ENCODE assay signal across 22 cellular contexts in genomic region chr10:109428775-109429480, GRCh38.
DNase-seq lines count a peak whose midpoint lies in the region; ATAC-seq, FAIRE-seq and TF ChIP-seq lines count a peak whose summit lies in the region.
"Had no signal": no experiment of that assay in that cellular context is flagged by ENCODE, and none has a peak within 500 bp of the region (broad histone marks: within the 10 kb centered on the region; RNA-seq: fewer than 3 reads in every experiment).

No MANE protein-coding gene starts in this region.

- H2BK12ac ChIP-seq in trophoblast cell (ENCODE audit: low read length) = no peak overlapping the region

- H3K4me1 ChIP-seq in HepG2 (ENCODE audit: insufficient read depth, low read length) (no peaks in the 10 kb centered on the region), right lobe of liver (no peaks in the 10 kb centered on the region), astrocyte (ENCODE audit: insufficient read depth, low read length) (no peaks in the 10 kb centered on the region), trophoblast cell (ENCODE audit: control insufficient read depth in 1 of 2, insufficient read depth in 2 of 2, low read length in 2 of 2) (no peaks in the 10 kb centered on the region)
- no peaks in the 10 kb centered on the region for H3K4me1 ChIP-seq in effector memory CD4-positive, alpha-beta T cell (ENCODE audit: control insufficient read depth, insufficient read depth, low read length, poor library complexity, severe bottlenecking)
- H3K4me1 ChIP-seq: BE2C had no signal

- H3K79me2 ChIP-seq in HepG2 (ENCODE audit: insufficient read depth, low read length) (no peaks in the 10 kb centered on the region), astrocyte (ENCODE audit: insufficient read depth, low read length) (no peaks in the 10 kb centered on the region), trophoblast cell (ENCODE audit: control insufficient read depth, insufficient read depth, low read length, poor library complexity) (no peaks in the 10 kb centered on the region)

- no peak overlapping the region for H3K9ac ChIP-seq in HepG2 (ENCODE audit: insufficient read depth, low read depth, low read length)
- no peak overlapping the region for H3K9ac ChIP-seq in astrocyte (ENCODE audit: low read length)
- H3K9ac ChIP-seq in trophoblast cell (ENCODE audit: low read length) = no peak overlapping the region

- ATAC-seq in HepG2 (no peak), right lobe of liver (no peak)
- ATAC-seq: GM23338 had no signal

- H2AFZ ChIP-seq in HepG2 (ENCODE audit: low read length) (no peak overlapping the region), astrocyte (ENCODE audit: low read depth, low read length) (no peak overlapping the region), trophoblast cell (ENCODE audit: insufficient read depth, low read length, poor library complexity) (no peak overlapping the region)
- H2AFZ ChIP-seq: GM23338 had no signal

- no peaks in the 10 kb centered on the region for H3K9me3 ChIP-seq in HepG2 (ENCODE audit: low read length)
- H3K9me3 ChIP-seq in right lobe of liver = no peaks in the 10 kb centered on the region
- no peaks in the 10 kb centered on the region for H3K9me3 ChIP-seq in astrocyte (ENCODE audit: insufficient read depth, low read depth, low read length)
- H3K9me3 ChIP-seq in trophoblast cell (ENCODE audit: insufficient read depth, low read depth, low read length) = no peaks in the 10 kb centered on the region
- H3K9me3 ChIP-seq in effector memory CD4-positive, alpha-beta T cell (ENCODE audit: control insufficient read depth, low read length) = no peaks in the 10 kb centered on the region
- H3K9me3 ChIP-seq: BE2C had no signal

- H3K36me3 ChIP-seq in HepG2 (replicated peaks in 1 of 2; ENCODE audit: control insufficient read depth in 1 of 2, insufficient read depth in 2 of 2, low read length in 2 of 2) (no peaks in the 10 kb centered on the region), right lobe of liver (no peaks in the 10 kb centered on the region), astrocyte (ENCODE audit: insufficient read depth, low read length) (no peaks in the 10 kb centered on the region), trophoblast cell (ENCODE audit: control insufficient read depth in 1 of 2, insufficient read depth in 2 of 2, low read length in 2 of 2) (no peaks in the 10 kb centered on the region)
- H3K36me3 ChIP-seq in effector memory CD4-positive, alpha-beta T cell (ENCODE audit: control insufficient read depth, insufficient read depth, low read length) = no peaks in the 10 kb centered on the region
- H3K36me3 ChIP-seq: BE2C had no signal

- no peak overlapping the region for H3K4ac ChIP-seq in trophoblast cell (ENCODE audit: low read depth, low read length)

- H4K20me1 ChIP-seq in HepG2 (ENCODE audit: insufficient read depth, low read length) (no peaks in the 10 kb centered on the region), astrocyte (ENCODE audit: insufficient read depth, low read length) (no peaks in the 10 kb centered on the region)

- H4K91ac ChIP-seq in trophoblast cell (ENCODE audit: low read depth, low read length) = no peak overlapping the region

- H3K14ac ChIP-seq in trophoblast cell (ENCODE audit: low read length) = no peak overlapping the region

- no peak overlapping the region for H4K8ac ChIP-seq in trophoblast cell (ENCODE audit: low read depth, low read length)

- intact Hi-C loops in HepG2 (cut with micrococcal nuclease; ENCODE audit: unreplicated experiment) (no loop called here), right lobe of liver (cut with DNase I) (no loop called here)

- H3K4me2 ChIP-seq in HepG2 (ENCODE audit: low read depth, low read length) (no peak overlapping the region), astrocyte (ENCODE audit: low read length) (no peak overlapping the region), trophoblast cell (ENCODE audit: low read length) (no peak overlapping the region)
- H3K4me2 ChIP-seq: GM23338 had no signal

- TF ChIP-seq CTCF in HepG2 (CRISPR knock-in tag; IDR thresholded peaks at IDR 0.05) (no peak), right lobe of liver (IDR thresholded peaks at IDR 0.05) (no peak), astrocyte (IDR thresholded peaks at IDR 0.05; ENCODE audit: insufficient read depth, low read depth, low read length) (no peak)

- no peaks in the 10 kb centered on the region for H3K9me3 Mint-ChIP-seq in astrocyte (ENCODE audit: unreplicated experiment)
- H3K9me3 Mint-ChIP-seq: GM23338 had no signal

- TF ChIP-seq RAD21 in HepG2 (CRISPR knock-in tag; IDR thresholded peaks at IDR 0.05) = no peak

- TF ChIP-seq EP300 in HepG2 (IDR thresholded peaks at IDR 0.05; ENCODE audit: low read depth in 2 of 2, low read length in 2 of 2) = no peak
- no peak for TF ChIP-seq EP300 in HepG2 (CRISPR knock-in tag; IDR thresholded peaks at IDR 0.05; ENCODE audit: borderline replicate concordance)

- H3K23ac ChIP-seq in trophoblast cell (ENCODE audit: low read length) = no peak overlapping the region

- no peak overlapping the region for H4K12ac ChIP-seq in trophoblast cell (ENCODE audit: low read depth, low read length)

- WGBS in HepG2 (ENCODE audit: low lambda C conversion rate) = 20% methylated on average over 3 of the region's 3 CpGs
- WGBS in right lobe of liver (ENCODE audit: insufficient coverage, low coverage, low lambda C conversion rate, missing lambda C conversion rate) = 47% methylated on average over 3 of the region's 3 CpGs
- WGBS in trophoblast cell (ENCODE audit: extremely low coverage, insufficient coverage, insufficient read length) = no CpG with 5 or more reads among the region's 3 CpGs

- H3K27me3 ChIP-seq in HepG2 (ENCODE audit: control insufficient read depth in 1 of 2, insufficient read depth in 2 of 2, low read length in 2 of 2) (no peaks in the 10 kb centered on the region; a peak in 1 of 5 replicates), right lobe of liver (no peaks in the 10 kb centered on the region), astrocyte (ENCODE audit: insufficient read depth, low read length) (no peaks in the 10 kb centered on the region), trophoblast cell (ENCODE audit: insufficient read depth, low read length) (no peaks in the 10 kb centered on the region)
- H3K27me3 ChIP-seq in effector memory CD4-positive, alpha-beta T cell (replicated peaks; ENCODE audit: control insufficient read depth, insufficient read depth, low read length, poor library complexity, severe bottlenecking) = no peaks in the 10 kb centered on the region
- H3K27me3 ChIP-seq: BE2C had no signal

- in situ Hi-C loops in HepG2 (cut with HindIII; ENCODE audit: extremely low pct_ligation_motif_present, low pct_unique_long_range_greater_than_20kb) = no loop called here

- DNase-seq in HepG2 (ENCODE audit: low spot score) = no peak
- no peak for DNase-seq in right lobe of liver
- peak; percentile 9 for DNase-seq in astrocyte (ENCODE audit: low read depth)
- peak; percentile 2 to 72 for DNase-seq in trophoblast cell
- no peak for DNase-seq in GM19238 (ENCODE audit: insufficient read length, low spot score)
- no peak for DNase-seq in effector memory CD4-positive, alpha-beta T cell
- DNase-seq in NCI-H526 treated with DMSO at 0.1 percent for 48 hours (lab: John Stamatoyannopoulos, UW) = no peak
- DNase-seq: 8988T; ACHN; BE2C; C1 segment of cervical spinal cord; CD4-positive, CD25-positive, alpha-beta regulatory T cell; CD8-positive, alpha-beta memory T cell; COR-L47; DMS 273 treated with DMSO at 0.1 percent for 48 hours; DMS53; DND-41; EL; HCEC 1CT had no signal

- POLR2A ChIA-PET in HepG2 (lab: Yijun Ruan, JAX) = no interaction called here

- H3K27ac Mint-ChIP-seq in astrocyte (ENCODE audit: unreplicated experiment) = no peak overlapping the region
- H3K27ac Mint-ChIP-seq: CD4-positive, CD25-positive, alpha-beta regulatory T cell; CD8-positive, alpha-beta memory T cell; GM23338 had no signal

- no peak overlapping the region for H3K4me3 Mint-ChIP-seq in astrocyte (ENCODE audit: unreplicated experiment)
- H3K4me3 Mint-ChIP-seq: CD4-positive, CD25-positive, alpha-beta regulatory T cell; CD8-positive, alpha-beta memory T cell; GM23338 had no signal

- no TSS peak for BruUV-seq in HepG2 (replicated peaks; lab: Mats Ljungman, UMichigan)

- no peak overlapping the region for H3K27ac ChIP-seq in HepG2 (ENCODE audit: extremely low read length, insufficient read depth, low read length)
- H3K27ac ChIP-seq in right lobe of liver = no peak overlapping the region
- no peak overlapping the region for H3K27ac ChIP-seq in astrocyte (ENCODE audit: low read depth, low read length)
- no peak overlapping the region for H3K27ac ChIP-seq in trophoblast cell (ENCODE audit: low read depth, low read length)
- no peak overlapping the region for H3K27ac ChIP-seq in effector memory CD4-positive, alpha-beta T cell (ENCODE audit: insufficient read depth, low read length, poor library complexity, severe bottlenecking)

- CTCF ChIA-PET in HepG2 (lab: Yijun Ruan, JAX; ENCODE audit: low intra/inter-chr PET ratio, low total read pairs) = no interaction called here

- no peak overlapping the region for H2BK5ac ChIP-seq in trophoblast cell (ENCODE audit: low read depth, low read length, poor library complexity)

- no peaks in the 10 kb centered on the region for H3K27me3 Mint-ChIP-seq in astrocyte (ENCODE audit: low read depth, unreplicated experiment)
- H3K27me3 Mint-ChIP-seq: CD4-positive, CD25-positive, alpha-beta regulatory T cell had no signal

- H3K18ac ChIP-seq in trophoblast cell (ENCODE audit: low read length) = no peak overlapping the region

- no peak for TF ChIP-seq POLR2A in HepG2 (IDR thresholded peaks at IDR 0.05; ENCODE audit: insufficient read depth in 1 of 2, low read depth in 2 of 2, low read length in 2 of 2)
- no peak for TF ChIP-seq POLR2A in right lobe of liver (IDR thresholded peaks at IDR 0.05)

- H3K4me3 ChIP-seq in HepG2 (replicated peaks in 1 of 3; ENCODE audit: insufficient read depth in 1 of 3, low read depth in 2 of 3, low read length in 3 of 3) (no peak overlapping the region), right lobe of liver (no peak overlapping the region), astrocyte (ENCODE audit: insufficient read depth, low read depth, low read length) (no peak overlapping the region), trophoblast cell (ENCODE audit: low read depth, low read length) (no peak overlapping the region)
- H3K4me3 ChIP-seq in effector memory CD4-positive, alpha-beta T cell (ENCODE audit: insufficient read depth, low read depth, low read length, poor library complexity, severe bottlenecking) = no peak overlapping the region
- H3K4me3 ChIP-seq: GM23338 had no signal

- peaks cover 2% of the 10 kb centered on the region for H3K79me1 ChIP-seq in trophoblast cell (ENCODE audit: low read length)

- no peaks in the 10 kb centered on the region for H3K36me3 Mint-ChIP-seq in astrocyte (ENCODE audit: low read depth, unreplicated experiment)
- H3K36me3 Mint-ChIP-seq: CD4-positive, CD25-positive, alpha-beta regulatory T cell; CD8-positive, alpha-beta memory T cell had no signal

- H2BK120ac ChIP-seq in trophoblast cell (ENCODE audit: insufficient read depth, low read length, poor library complexity) = no peak overlapping the region

- FAIRE-seq in HepG2 (lab: Jason Lieb, UNC) = no peak
- no peak for FAIRE-seq in astrocyte (lab: Jason Lieb, UNC)
- FAIRE-seq: GM12891, H54 had no signal

- no peak overlapping the region for H2AK5ac ChIP-seq in trophoblast cell (ENCODE audit: low read length)

- peaks cover 38% of the 10 kb centered on the region for H3K4me1 Mint-ChIP-seq in astrocyte (ENCODE audit: low read depth, unreplicated experiment)
- H3K4me1 Mint-ChIP-seq: CD4-positive, CD25-positive, alpha-beta regulatory T cell; CD8-positive, alpha-beta memory T cell had no signal

Comparison
In these comparisons a context has a peak if more than half of its experiments do, and no peak if none do; other contexts are left out.
1. DNase-seq: peak in astrocyte (single experiment) and trophoblast cell (2 of 2); none in HepG2 (single experiment), right lobe of liver (0 of 3), GM19238 (single experiment), effector memory CD4-positive, alpha-beta T cell (0 of 3) and NCI-H526 treated with DMSO at 0.1 percent for 48 hours (single experiment).